In the genomic region with DNA sequence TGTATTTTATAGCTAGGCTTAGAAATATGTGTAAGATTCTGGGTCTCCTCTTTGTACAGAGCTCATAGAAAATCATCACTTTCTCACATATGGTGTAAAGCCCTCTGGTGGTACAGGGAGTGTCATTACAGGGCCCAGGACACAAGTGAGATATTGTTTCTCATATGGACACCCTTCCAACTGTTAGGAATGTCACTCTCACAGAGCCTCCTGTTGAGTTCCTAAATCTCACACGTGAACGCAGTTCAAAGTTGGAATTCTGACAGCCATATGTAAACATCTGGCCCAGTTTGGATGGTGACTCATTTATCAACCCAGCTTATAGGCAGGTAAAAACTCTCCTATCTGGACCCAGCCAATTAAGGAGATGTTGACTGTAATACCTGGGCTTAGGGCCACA, we compare ENCODE assay signal across 1 cellular context.
TF ChIP-seq lines count a peak whose summit lies in the region.

No MANE protein-coding gene starts in this region.

TF ChIP-seq in HepG2, 621 proteins besides CTCF, POLR2A, EP300 and RAD21 (continued from another document and continues in another):
- no peak for TF ChIP-seq ZHX2 (IDR thresholded peaks at IDR 0.05; ENCODE audit: low read depth)
- TF ChIP-seq ZHX2 (CRISPR knock-in tag; IDR thresholded peaks at IDR 0.05; ENCODE audit: borderline replicate concordance): no peak
- peak; percentile 71; the same call in 1 of the 2 replicates for TF ChIP-seq JUN (CRISPR knock-in tag; IDR thresholded peaks at IDR 0.05)
- TF ChIP-seq PHF5A (CRISPR knock-in tag; IDR thresholded peaks at IDR 0.05; ENCODE audit: low read depth, unreplicated experiment): no peak
- no peak for TF ChIP-seq RAD51 (IDR thresholded peaks at IDR 0.05; ENCODE audit: borderline replicate concordance)
- TF ChIP-seq HNRNPL (IDR thresholded peaks at IDR 0.05; ENCODE audit: low read depth, low read length): no peak
- TF ChIP-seq ZNF737 (CRISPR knock-in tag; IDR thresholded peaks at IDR 0.05; ENCODE audit: borderline replicate concordance): no peak
- no peak for TF ChIP-seq PHF8 (CRISPR knock-in tag; IDR thresholded peaks at IDR 0.05)
- peak; percentile 33; the same call in 1 of the 2 replicates for TF ChIP-seq ZBED4 (CRISPR knock-in tag; IDR thresholded peaks at IDR 0.05; ENCODE audit: borderline replicate concordance)
- no peak for TF ChIP-seq ATF7 (IDR thresholded peaks at IDR 0.05)
- no peak for TF ChIP-seq ATF7 (CRISPR knock-in tag; IDR thresholded peaks at IDR 0.05)
- no peak for TF ChIP-seq ZNF670 (CRISPR knock-in tag; IDR thresholded peaks at IDR 0.05; ENCODE audit: borderline replicate concordance)
- no peak for TF ChIP-seq ZBTB39 (CRISPR knock-in tag; IDR thresholded peaks at IDR 0.05)
- TF ChIP-seq, protein P1, sequence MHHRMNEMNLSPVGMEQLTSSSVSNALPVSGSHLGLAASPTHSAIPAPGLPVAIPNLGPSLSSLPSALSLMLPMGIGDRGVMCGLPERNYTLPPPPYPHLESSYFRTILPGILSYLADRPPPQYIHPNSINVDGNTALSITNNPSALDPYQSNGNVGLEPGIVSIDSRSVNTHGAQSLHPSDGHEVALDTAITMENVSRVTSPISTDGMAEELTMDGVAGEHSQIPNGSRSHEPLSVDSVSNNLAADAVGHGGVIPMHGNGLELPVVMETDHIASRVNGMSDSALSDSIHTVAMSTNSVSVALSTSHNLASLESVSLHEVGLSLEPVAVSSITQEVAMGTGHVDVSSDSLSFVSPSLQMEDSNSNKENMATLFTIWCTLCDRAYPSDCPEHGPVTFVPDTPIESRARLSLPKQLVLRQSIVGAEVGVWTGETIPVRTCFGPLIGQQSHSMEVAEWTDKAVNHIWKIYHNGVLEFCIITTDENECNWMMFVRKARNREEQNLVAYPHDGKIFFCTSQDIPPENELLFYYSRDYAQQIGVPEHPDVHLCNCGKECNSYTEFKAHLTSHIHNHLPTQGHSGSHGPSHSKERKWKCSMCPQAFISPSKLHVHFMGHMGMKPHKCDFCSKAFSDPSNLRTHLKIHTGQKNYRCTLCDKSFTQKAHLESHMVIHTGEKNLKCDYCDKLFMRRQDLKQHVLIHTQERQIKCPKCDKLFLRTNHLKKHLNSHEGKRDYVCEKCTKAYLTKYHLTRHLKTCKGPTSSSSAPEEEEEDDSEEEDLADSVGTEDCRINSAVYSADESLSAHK (CRISPR knock-in tag; IDR thresholded peaks at IDR 0.05; ENCODE audit: borderline replicate concordance): no peak
- no peak for TF ChIP-seq ZNF317 (CRISPR knock-in tag; IDR thresholded peaks at IDR 0.05)
- TF ChIP-seq NCOA1 (CRISPR knock-in tag; IDR thresholded peaks at IDR 0.05): no peak
- TF ChIP-seq ZFP37 (CRISPR knock-in tag; IDR thresholded peaks at IDR 0.05; ENCODE audit: borderline replicate concordance): no peak
- TF ChIP-seq, protein P2, sequence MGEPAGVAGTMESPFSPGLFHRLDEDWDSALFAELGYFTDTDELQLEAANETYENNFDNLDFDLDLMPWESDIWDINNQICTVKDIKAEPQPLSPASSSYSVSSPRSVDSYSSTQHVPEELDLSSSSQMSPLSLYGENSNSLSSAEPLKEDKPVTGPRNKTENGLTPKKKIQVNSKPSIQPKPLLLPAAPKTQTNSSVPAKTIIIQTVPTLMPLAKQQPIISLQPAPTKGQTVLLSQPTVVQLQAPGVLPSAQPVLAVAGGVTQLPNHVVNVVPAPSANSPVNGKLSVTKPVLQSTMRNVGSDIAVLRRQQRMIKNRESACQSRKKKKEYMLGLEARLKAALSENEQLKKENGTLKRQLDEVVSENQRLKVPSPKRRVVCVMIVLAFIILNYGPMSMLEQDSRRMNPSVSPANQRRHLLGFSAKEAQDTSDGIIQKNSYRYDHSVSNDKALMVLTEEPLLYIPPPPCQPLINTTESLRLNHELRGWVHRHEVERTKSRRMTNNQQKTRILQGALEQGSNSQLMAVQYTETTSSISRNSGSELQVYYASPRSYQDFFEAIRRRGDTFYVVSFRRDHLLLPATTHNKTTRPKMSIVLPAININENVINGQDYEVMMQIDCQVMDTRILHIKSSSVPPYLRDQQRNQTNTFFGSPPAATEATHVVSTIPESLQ (CRISPR knock-in tag; conservative IDR thresholded peaks at IDR 0.05): no peak
- TF ChIP-seq, protein P3, sequence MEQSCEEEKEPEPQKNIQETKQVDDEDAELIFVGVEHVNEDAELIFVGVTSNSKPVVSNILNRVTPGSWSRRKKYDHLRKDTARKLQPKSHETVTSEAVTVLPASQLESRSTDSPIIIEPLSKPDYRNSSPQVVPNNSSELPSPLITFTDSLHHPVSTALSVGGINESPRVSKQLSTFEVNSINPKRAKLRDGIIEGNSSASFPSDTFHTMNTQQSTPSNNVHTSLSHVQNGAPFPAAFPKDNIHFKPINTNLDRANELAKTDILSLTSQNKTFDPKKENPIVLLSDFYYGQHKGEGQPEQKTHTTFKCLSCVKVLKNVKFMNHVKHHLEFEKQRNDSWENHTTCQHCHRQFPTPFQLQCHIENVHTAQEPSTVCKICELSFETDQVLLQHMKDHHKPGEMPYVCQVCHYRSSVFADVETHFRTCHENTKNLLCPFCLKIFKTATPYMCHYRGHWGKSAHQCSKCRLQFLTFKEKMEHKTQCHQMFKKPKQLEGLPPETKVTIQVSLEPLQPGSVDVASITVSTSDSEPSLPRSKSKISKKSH (CRISPR knock-in tag; IDR thresholded peaks at IDR 0.05; ENCODE audit: borderline replicate concordance): no peak
- no peak for TF ChIP-seq DPF2 (CRISPR knock-in tag; IDR thresholded peaks at IDR 0.05; ENCODE audit: borderline replicate concordance, low read depth)
- no peak for TF ChIP-seq ZNF12 (CRISPR knock-in tag; IDR thresholded peaks at IDR 0.05)
- no peak for TF ChIP-seq SP140L (CRISPR knock-in tag; IDR thresholded peaks at IDR 0.05; ENCODE audit: borderline replicate concordance)
- TF ChIP-seq KMT2B (CRISPR knock-in tag; IDR thresholded peaks at IDR 0.05): no peak
- TF ChIP-seq, protein P4, sequence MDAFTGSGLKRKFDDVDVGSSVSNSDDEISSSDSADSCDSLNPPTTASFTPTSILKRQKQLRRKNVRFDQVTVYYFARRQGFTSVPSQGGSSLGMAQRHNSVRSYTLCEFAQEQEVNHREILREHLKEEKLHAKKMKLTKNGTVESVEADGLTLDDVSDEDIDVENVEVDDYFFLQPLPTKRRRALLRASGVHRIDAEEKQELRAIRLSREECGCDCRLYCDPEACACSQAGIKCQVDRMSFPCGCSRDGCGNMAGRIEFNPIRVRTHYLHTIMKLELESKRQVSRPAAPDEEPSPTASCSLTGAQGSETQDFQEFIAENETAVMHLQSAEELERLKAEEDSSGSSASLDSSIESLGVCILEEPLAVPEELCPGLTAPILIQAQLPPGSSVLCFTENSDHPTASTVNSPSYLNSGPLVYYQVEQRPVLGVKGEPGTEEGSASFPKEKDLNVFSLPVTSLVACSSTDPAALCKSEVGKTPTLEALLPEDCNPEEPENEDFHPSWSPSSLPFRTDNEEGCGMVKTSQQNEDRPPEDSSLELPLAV (CRISPR knock-in tag; conservative IDR thresholded peaks at IDR 0.05; ENCODE audit: low read depth): no peak
- no peak for TF ChIP-seq NCOR1 (IDR thresholded peaks at IDR 0.05; ENCODE audit: borderline replicate concordance, low read length)
- no peak for TF ChIP-seq MZF1 (CRISPR knock-in tag; IDR thresholded peaks at IDR 0.05; ENCODE audit: borderline replicate concordance)
- no peak for TF ChIP-seq ZNF713 (CRISPR knock-in tag; IDR thresholded peaks at IDR 0.05)
- TF ChIP-seq, protein P5, sequence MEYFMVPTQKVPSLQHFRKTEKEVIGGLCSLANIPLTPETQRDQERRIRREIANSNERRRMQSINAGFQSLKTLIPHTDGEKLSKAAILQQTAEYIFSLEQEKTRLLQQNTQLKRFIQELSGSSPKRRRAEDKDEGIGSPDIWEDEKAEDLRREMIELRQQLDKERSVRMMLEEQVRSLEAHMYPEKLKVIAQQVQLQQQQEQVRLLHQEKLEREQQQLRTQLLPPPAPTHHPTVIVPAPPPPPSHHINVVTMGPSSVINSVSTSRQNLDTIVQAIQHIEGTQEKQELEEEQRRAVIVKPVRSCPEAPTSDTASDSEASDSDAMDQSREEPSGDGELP (IDR thresholded peaks at IDR 0.05; ENCODE audit: borderline replicate concordance, low read depth): 0 out of 2 replicates have a peak, but pooled peaks have one; percentile 11
- TF ChIP-seq TCF7 (IDR thresholded peaks at IDR 0.05; ENCODE audit: low read depth): peak; percentile 49; the same call in 1 of the 2 replicates
- no peak for TF ChIP-seq ZNF770 (CRISPR knock-in tag; IDR thresholded peaks at IDR 0.05)
- TF ChIP-seq JUND (CRISPR knock-in tag; IDR thresholded peaks at IDR 0.05): peak; percentile 83; the same call in 1 of the 2 replicates
